Comparison of ENCODE assay signal across 8 cellular contexts in the genomic region with DNA sequence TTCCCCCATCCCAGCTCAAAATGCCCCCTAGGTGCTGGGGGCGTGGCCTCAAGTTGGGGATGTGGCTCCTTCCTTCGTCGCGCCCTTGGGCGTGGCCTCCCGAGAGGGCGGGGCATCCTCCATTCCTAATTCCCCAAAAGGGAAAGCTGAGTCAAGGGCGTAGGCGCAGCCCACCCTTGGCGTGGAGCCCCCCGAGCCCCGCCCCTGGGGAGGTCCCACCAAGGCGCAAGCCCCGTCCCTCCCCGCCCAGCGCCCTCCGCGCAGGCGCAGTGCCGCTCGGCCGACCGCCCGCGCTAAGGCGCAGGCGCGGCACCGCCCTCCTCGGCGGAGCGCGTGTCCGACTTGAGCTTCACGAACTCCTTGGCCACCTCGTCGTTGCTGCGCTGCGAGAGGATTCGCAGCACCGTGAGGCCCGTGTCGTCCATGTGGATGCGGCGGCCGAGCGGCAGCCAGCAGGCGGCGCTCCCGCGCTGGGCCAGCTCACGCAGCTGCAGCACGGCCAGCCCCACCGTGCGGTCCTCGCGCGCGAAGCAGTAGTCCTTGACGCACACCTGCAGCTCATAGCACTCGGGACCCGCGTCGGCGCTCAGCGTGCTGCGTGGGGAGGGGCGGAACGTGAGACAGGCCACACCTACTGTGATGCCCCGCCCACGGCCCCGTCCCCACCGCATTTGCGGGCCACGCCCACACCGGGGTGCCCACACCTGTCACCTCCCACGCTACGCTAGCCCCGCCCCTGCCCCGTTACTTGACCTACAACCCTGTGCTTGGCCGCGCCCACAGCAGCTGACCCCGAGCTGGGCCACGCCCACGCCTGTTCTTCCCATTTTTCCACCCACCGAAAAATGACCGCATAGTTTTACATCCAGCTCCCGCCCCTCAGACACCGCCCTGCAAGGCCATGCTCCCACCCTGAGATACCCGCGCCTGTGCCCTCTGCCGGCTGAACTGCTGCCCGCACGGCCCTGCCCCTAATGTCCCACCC. TPM values are rescaled to one million over a fixed set of nuclear protein-coding genes. Genes with fewer than 3 reads are reported as not detected.
A peak's percentile ranks its signal among the peaks of the same experiment; 100 is the strongest.
DNase-seq lines count a peak whose midpoint lies in the region; ATAC-seq, FAIRE-seq and TF ChIP-seq lines count a peak whose summit lies in the region.

No MANE protein-coding gene starts in this region.

- H3K4me3 Mint-ChIP-seq in activated CD4-positive, alpha-beta T cell treated with anti-CD3 and anti-CD28 coated beads, Interleukin-2, amount 10 ng/mL, durations not matched to agents 7 days and 5 days, result peak overlapping the region; percentile 68

- H3K36me3 ChIP-seq in lower lobe of right lung, result no peaks in the 10 kb centered on the region

- peak; percentile 93 for DNase-seq in GM12891 (ENCODE audit: insufficient read length, low spot score)
- peak; percentile 17 for DNase-seq in NCI-H187 treated with DMSO at 0.1 percent for 48 hours (lab: John Stamatoyannopoulos, UW)
- peak; percentile 77 for DNase-seq in activated CD4-positive, alpha-beta T cell treated with anti-CD3 and anti-CD28 coated beads, Interleukin-2, amount 10 ng/mL, durations not matched to agents 7 days and 5 days
- peak; percentile 40 to 80 (median 61) for DNase-seq in dorsolateral prefrontal cortex
- DNase-seq in lower lobe of right lung, result peak; percentile 92
- DNase-seq in stimulated activated CD4-positive, alpha-beta T cell treated with anti-CD3 and anti-CD28 coated beads, TNF-alpha, amount 100 ng/mL, for 4 hours (ENCODE audit: low read depth in 3 of 3), result peak; percentile 65 to 81 (median 78)

- peak; percentile 57 for ATAC-seq in HG02884 (IDR thresholded peaks at IDR 0.05; ENCODE audit: unreplicated experiment)
- peak; percentile 81 to 85 for ATAC-seq in lower lobe of right lung
- no peak for ATAC-seq in GM18517 (IDR thresholded peaks at IDR 0.05; ENCODE audit: unreplicated experiment)

- CTCF ChIA-PET in activated CD4-positive, alpha-beta T cell treated with anti-CD3 and anti-CD28 coated beads, Interleukin-2, amount 10 ng/mL, durations not matched to agents 7 days and 5 days (lab: Charles Lee), result interaction anchor here (0.6 to 3.8 kb wide), 16 partner anchors 11 to 465 kb away, joined by 3 to 19 read pairs (median 4); partner anchors contain the start of genes CCDC124 and RPL18A

- H3K27me3 ChIP-seq in dorsolateral prefrontal cortex, result peaks cover 0 to 23% (median 0%) of the 10 kb centered on the region in 45 donors
- peaks cover 4% of the 10 kb centered on the region for H3K27me3 ChIP-seq in lower lobe of right lung (ENCODE audit: low read depth)

- H3K9me3 ChIP-seq in lower lobe of right lung, result no peaks in the 10 kb centered on the region

- no peak for TF ChIP-seq POLR2A in GM12891 (IDR thresholded peaks at IDR 0.05; ENCODE audit: low read depth, low read length)

- H3K27ac Mint-ChIP-seq in activated CD4-positive, alpha-beta T cell treated with anti-CD3 and anti-CD28 coated beads, Interleukin-2, amount 10 ng/mL, durations not matched to agents 7 days and 5 days, result peak overlapping the region; percentile 75

- POLR2A ChIA-PET in activated CD4-positive, alpha-beta T cell treated with anti-CD3 and anti-CD28 coated beads, Interleukin-2, amount 10 ng/mL, durations not matched to agents 7 days and 5 days (lab: Charles Lee), result no interaction called here

- H3K9me3 Mint-ChIP-seq in activated CD4-positive, alpha-beta T cell treated with anti-CD3 and anti-CD28 coated beads, Interleukin-2, amount 10 ng/mL, durations not matched to agents 7 days and 5 days, result peaks cover 2% of the 10 kb centered on the region

- no peaks in the 10 kb centered on the region for H3K36me3 Mint-ChIP-seq in activated CD4-positive, alpha-beta T cell treated with anti-CD3 and anti-CD28 coated beads, Interleukin-2, amount 10 ng/mL, durations not matched to agents 7 days and 5 days (ENCODE audit: low read depth)

- H3K4me1 ChIP-seq in lower lobe of right lung, result peaks cover 13% of the 10 kb centered on the region

- intact Hi-C loops in dorsolateral prefrontal cortex (cut with DNase I), result loop anchor here in 1 of 2 donors (10.0 kb wide), 2 partner anchors 179 to 249 kb away; partner anchors contain the start of gene RPL18A
- intact Hi-C loops in lower lobe of right lung (cut with DNase I), result no loop called here

- peaks cover 35% of the 10 kb centered on the region for H3K27me3 Mint-ChIP-seq in activated CD4-positive, alpha-beta T cell treated with anti-CD3 and anti-CD28 coated beads, Interleukin-2, amount 10 ng/mL, durations not matched to agents 7 days and 5 days

- peak overlapping the region in 25 of 59 donors; percentile 3 to 72 (median 40) for H3K27ac ChIP-seq in dorsolateral prefrontal cortex
- peak overlapping the region; percentile 46 for H3K27ac ChIP-seq in lower lobe of right lung

- TF ChIP-seq CTCF in dorsolateral prefrontal cortex (IDR thresholded peaks at IDR 0.05 in 54 of 56, conservative IDR thresholded peaks at IDR 0.05 in 2 of 56; ENCODE audit: low read depth in 1 of 56, partially characterized antibody in 56 of 56) (peak; percentile 19 to 80 (median 61)), lower lobe of right lung (IDR thresholded peaks at IDR 0.05) (peak; percentile 57)

- H3K4me3 ChIP-seq in dorsolateral prefrontal cortex (peak overlapping the region in 58 of 59 donors; percentile 10 to 62 (median 47)), lower lobe of right lung (peak overlapping the region; percentile 52)

- H3K4me1 Mint-ChIP-seq in activated CD4-positive, alpha-beta T cell treated with anti-CD3 and anti-CD28 coated beads, Interleukin-2, amount 10 ng/mL, durations not matched to agents 7 days and 5 days, result peaks cover 11% of the 10 kb centered on the region

- peak; percentile 98 for FAIRE-seq in GM12891 (lab: Jason Lieb, UNC)

TF ChIP-seq in GM12891, 5 proteins besides CTCF, POLR2A, EP300 and RAD21:
- TF ChIP-seq PAX5 (IDR thresholded peaks at IDR 0.05; ENCODE audit: insufficient read depth, low read length, severe bottlenecking) (peak; percentile 35), SPI1 (IDR thresholded peaks at IDR 0.05; ENCODE audit: low read depth, low read length) (no peak), POLR2AphosphoS5 (IDR thresholded peaks at IDR 0.05; ENCODE audit: low read depth, low read length) (no peak)

RNA-seq across cellular contexts. Expression of gene COLGALT1, which starts 50.6 kb away (rescaled TPM):
- polyA plus RNA-seq in GM12891 (2012; ENCODE audit: low read depth, missing spikeins), result 14.4 TPM
- 10 to 100 TPM; 55.4 to 62.0 TPM for total RNA-seq in activated CD4-positive, alpha-beta T cell treated with anti-CD3 and anti-CD28 coated beads, Interleukin-2, amount 10 ng/mL, durations not matched to agents 7 days and 5 days
- total RNA-seq in dorsolateral prefrontal cortex, result 10 to 100 TPM; 20.9 to 73.4 (median 38.7) TPM
- 142 TPM for total RNA-seq in lower lobe of right lung

Comparison
In these comparisons a context has a peak if more than half of its experiments do, and no peak if none do; other contexts are left out.
1. DNase-seq: peak in every context shown above with its lines; median percentile 93 in GM12891; 92 in lower lobe of right lung; 78 in stimulated activated CD4-positive, alpha-beta T cell treated with anti-CD3 and anti-CD28 coated beads, TNF-alpha, amount 100 ng/mL, for 4 hours; 77 in activated CD4-positive, alpha-beta T cell treated with anti-CD3 and anti-CD28 coated beads, Interleukin-2, amount 10 ng/mL, durations not matched to agents 7 days and 5 days; 61 in dorsolateral prefrontal cortex; 17 in NCI-H187 treated with DMSO at 0.1 percent for 48 hours.